ENCODE assay signal across 15 cellular contexts in the genomic region with DNA sequence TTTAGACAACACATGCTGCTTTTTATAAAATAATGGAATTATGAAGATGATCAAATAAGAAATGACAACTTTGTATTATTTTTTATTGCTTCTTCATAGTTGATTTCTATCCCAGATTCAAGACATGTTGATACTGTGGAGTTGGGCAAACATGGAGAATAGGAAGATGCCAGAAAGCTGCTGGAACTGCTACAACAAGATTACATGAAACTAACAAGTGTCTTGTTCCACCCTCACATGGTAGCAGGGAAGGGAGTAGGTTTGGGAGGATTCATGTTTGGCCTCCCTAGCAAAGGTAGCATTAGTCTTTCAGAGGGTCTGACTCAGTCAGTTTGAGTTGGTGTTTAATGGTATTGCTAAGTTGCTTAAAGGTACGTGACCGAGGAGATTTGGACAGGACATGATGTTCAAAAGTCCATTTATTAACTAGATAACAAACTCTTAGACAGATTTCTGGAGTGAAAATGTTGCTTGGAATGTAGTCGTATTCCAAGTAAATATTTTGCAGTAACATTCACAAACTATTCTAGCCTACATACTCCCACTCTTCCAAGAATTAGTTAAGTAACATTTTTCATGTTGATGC. TPM values are rescaled to one million over a fixed set of nuclear protein-coding genes. Genes with fewer than 3 reads are reported as not detected.
"Had no signal": no experiment of that assay in that cellular context is flagged by ENCODE, and none has a peak within 500 bp of the region (broad histone marks: within the 10 kb centered on the region; RNA-seq: fewer than 3 reads in every experiment).

No MANE protein-coding gene starts in this region.

- DNase-seq: activated CD4-positive, alpha-beta memory T cell treated with anti-CD3 and anti-CD28 coated beads, Interleukin-2, amount 10 ng/mL, durations not matched to agents 7 days and 5 days; activated naive CD4-positive, alpha-beta T cell treated with anti-CD3 and anti-CD28 coated beads, Interleukin-2, amount 10 ng/mL, durations not matched to agents 7 days and 5 days; activated T-cell treated with anti-CD3 and anti-CD28 coated beads, Interleukin-2, amount 50 U/mL, for 24 hours; caudate nucleus; erythroblast; foreskin keratinocyte; mesendoderm; psoas muscle; T-helper 17 cell; thyroid gland; WERI-Rb-1 had no signal

- H3K27ac ChIP-seq: foreskin keratinocyte, psoas muscle, thyroid gland, WERI-Rb-1 had no signal

- H3K4me1 Mint-ChIP-seq: activated CD4-positive, alpha-beta memory T cell treated with anti-CD3 and anti-CD28 coated beads, Interleukin-2, amount 10 ng/mL, durations not matched to agents 7 days and 5 days; activated naive CD4-positive, alpha-beta T cell treated with anti-CD3 and anti-CD28 coated beads, Interleukin-2, amount 10 ng/mL, durations not matched to agents 7 days and 5 days; stimulated activated effector memory CD8-positive, alpha-beta T cell treated with anti-CD3 and anti-CD28 coated beads, Interleukin-12 subunit alpha, Interleukin-12 subunit beta, amount 100 ng/mL, for 72 hours; T-helper 17 cell had no signal

- H3K27me3 Mint-ChIP-seq: activated CD4-positive, alpha-beta memory T cell treated with anti-CD3 and anti-CD28 coated beads, Interleukin-2, amount 10 ng/mL, durations not matched to agents 7 days and 5 days; activated T-cell treated with anti-CD3 and anti-CD28 coated beads, Interleukin-2, amount 50 U/mL, for 24 hours had no signal

- H3K27ac Mint-ChIP-seq: activated CD4-positive, alpha-beta memory T cell treated with anti-CD3 and anti-CD28 coated beads, Interleukin-2, amount 10 ng/mL, durations not matched to agents 7 days and 5 days; activated naive CD4-positive, alpha-beta T cell treated with anti-CD3 and anti-CD28 coated beads, Interleukin-2, amount 10 ng/mL, durations not matched to agents 7 days and 5 days; activated T-cell treated with anti-CD3 and anti-CD28 coated beads, Interleukin-2, amount 50 U/mL, for 24 hours; stimulated activated effector memory CD8-positive, alpha-beta T cell treated with anti-CD3 and anti-CD28 coated beads, Interleukin-12 subunit alpha, Interleukin-12 subunit beta, amount 100 ng/mL, for 72 hours; T-helper 17 cell had no signal

- H3K36me3 ChIP-seq: thyroid gland, WERI-Rb-1 had no signal

- H3K4me3 Mint-ChIP-seq: activated CD4-positive, alpha-beta memory T cell treated with anti-CD3 and anti-CD28 coated beads, Interleukin-2, amount 10 ng/mL, durations not matched to agents 7 days and 5 days; activated naive CD4-positive, alpha-beta T cell treated with anti-CD3 and anti-CD28 coated beads, Interleukin-2, amount 10 ng/mL, durations not matched to agents 7 days and 5 days; activated T-cell treated with anti-CD3 and anti-CD28 coated beads, Interleukin-2, amount 50 U/mL, for 24 hours; stimulated activated effector memory CD8-positive, alpha-beta T cell treated with anti-CD3 and anti-CD28 coated beads, Interleukin-12 subunit alpha, Interleukin-12 subunit beta, amount 100 ng/mL, for 72 hours; T-helper 17 cell had no signal

- H3K27me3 ChIP-seq: foreskin keratinocyte, thyroid gland had no signal

- H3K9me3 ChIP-seq: psoas muscle, thyroid gland had no signal

- H3K9me3 Mint-ChIP-seq: activated CD4-positive, alpha-beta memory T cell treated with anti-CD3 and anti-CD28 coated beads, Interleukin-2, amount 10 ng/mL, durations not matched to agents 7 days and 5 days; activated naive CD4-positive, alpha-beta T cell treated with anti-CD3 and anti-CD28 coated beads, Interleukin-2, amount 10 ng/mL, durations not matched to agents 7 days and 5 days; activated T-cell treated with anti-CD3 and anti-CD28 coated beads, Interleukin-2, amount 50 U/mL, for 24 hours; stimulated activated effector memory CD8-positive, alpha-beta T cell treated with anti-CD3 and anti-CD28 coated beads, Interleukin-12 subunit alpha, Interleukin-12 subunit beta, amount 100 ng/mL, for 72 hours had no signal

- FAIRE-seq: colon, urothelium cell line had no signal

- H3K36me3 Mint-ChIP-seq: activated naive CD4-positive, alpha-beta T cell treated with anti-CD3 and anti-CD28 coated beads, Interleukin-2, amount 10 ng/mL, durations not matched to agents 7 days and 5 days; stimulated activated effector memory CD8-positive, alpha-beta T cell treated with anti-CD3 and anti-CD28 coated beads, Interleukin-12 subunit alpha, Interleukin-12 subunit beta, amount 100 ng/mL, for 72 hours had no signal

- H3K4me1 ChIP-seq: foreskin keratinocyte, psoas muscle, thyroid gland had no signal

- ATAC-seq: foreskin keratinocyte; stimulated activated effector memory CD8-positive, alpha-beta T cell treated with anti-CD3 and anti-CD28 coated beads, Interleukin-12 subunit alpha, Interleukin-12 subunit beta, amount 100 ng/mL, for 72 hours; T-helper 17 cell had no signal

- H3K4me3 ChIP-seq: psoas muscle, thyroid gland had no signal

RNA-seq across cellular contexts. Expression of a gene that starts 33.1 kb away (rescaled TPM):
- total RNA-seq: activated CD4-positive, alpha-beta memory T cell treated with anti-CD3 and anti-CD28 coated beads, Interleukin-2, amount 10 ng/mL, durations not matched to agents 7 days and 5 days; T-helper 17 cell had no signal
- polyA plus RNA-seq: neural cell had no signal
